ENCODE assay signal across 26 cellular contexts in genomic region chr12:52200783-52201519, GRCh38. TPM values are rescaled to one million over a fixed set of nuclear protein-coding genes. Genes with fewer than 3 reads are reported as not detected.
DNase-seq lines count a peak whose midpoint lies in the region; ATAC-seq, FAIRE-seq and TF ChIP-seq lines count a peak whose summit lies in the region.
"Had no signal": no experiment of that assay in that cellular context is flagged by ENCODE, and none has a peak within 500 bp of the region (broad histone marks: within the 10 kb centered on the region; RNA-seq: fewer than 3 reads in every experiment).

No MANE protein-coding gene starts in this region.

- no peak for TF ChIP-seq EP300 in upper lobe of left lung (IDR thresholded peaks at IDR 0.05)

- no peak for TF ChIP-seq CTCF in left ventricle myocardium inferior (IDR thresholded peaks at IDR 0.05; ENCODE audit: borderline replicate concordance)
- TF ChIP-seq CTCF in heart right ventricle (IDR thresholded peaks at IDR 0.05), result no peak
- TF ChIP-seq CTCF in brain (conservative IDR thresholded peaks at IDR 0.05), result no peak
- no peak for TF ChIP-seq CTCF in mesothelial cell of epicardium (IDR thresholded peaks at IDR 0.05; ENCODE audit: unreplicated experiment)
- no peak for TF ChIP-seq CTCF in upper lobe of left lung (IDR thresholded peaks at IDR 0.05)

- peaks cover 56% of the 10 kb centered on the region for H3K4me1 ChIP-seq in left ventricle myocardium inferior
- peaks cover 3 to 59% (median 26%) of the 10 kb centered on the region in 9 donors for H3K4me1 ChIP-seq in heart right ventricle
- H3K4me1 ChIP-seq in upper lobe of left lung, result peaks cover 38 to 64% (median 53%) of the 10 kb centered on the region in 4 donors
- H3K4me1 ChIP-seq: colonic mucosa had no signal

- no peaks in the 10 kb centered on the region for H3K9me3 ChIP-seq in left ventricle myocardium inferior (replicated peaks)
- H3K9me3 ChIP-seq in heart right ventricle, result no peaks in the 10 kb centered on the region
- H3K9me3 ChIP-seq in upper lobe of left lung, result no peaks in the 10 kb centered on the region
- H3K9me3 ChIP-seq: body of pancreas, colonic mucosa had no signal

- H3K27me3 ChIP-seq in left ventricle myocardium inferior (ENCODE audit: low read depth) (no peaks in the 10 kb centered on the region), heart right ventricle (no peaks in the 10 kb centered on the region), upper lobe of left lung (no peaks in the 10 kb centered on the region)
- H3K27me3 ChIP-seq: body of pancreas, colonic mucosa had no signal

- intact Hi-C loops in left ventricle myocardium inferior (cut with micrococcal nuclease), result no loop called here
- intact Hi-C loops in heart right ventricle (cut with DNase I), result no loop called here

- DNase-seq in left ventricle myocardium inferior, result peak; percentile 7
- DNase-seq in heart right ventricle, result no peak
- no peak for DNase-seq in mesothelial cell of epicardium (ENCODE audit: low spot score in 2 of 2, unreplicated experiment in 2 of 2)
- DNase-seq in upper lobe of left lung, result no peak
- DNase-seq in NCI-H128 (lab: John Stamatoyannopoulos, UW; ENCODE audit: unreplicated experiment), result no peak
- DNase-seq in frontal cortex (ENCODE audit: low spot score in 2 of 2), result no peak
- DNase-seq in NCI-H2171 (lab: John Stamatoyannopoulos, UW), result no peak
- DNase-seq: ACHN; activated CD4-positive, alpha-beta T cell treated with anti-CD3 and anti-CD28 coated beads for 1 hour; activated naive CD8-positive, alpha-beta T cell treated with anti-CD3 and anti-CD28 coated beads, Interleukin-2, amount 10 ng/mL, durations not matched to agents 7 days and 5 days; body of pancreas; CD4-positive, alpha-beta memory T cell; colonic mucosa; hippocampal formation; Kasumi-1; NCI-H1105 treated with DMSO at 0.1 percent for 48 hours; PC-3; retina; T-helper 9 cell had no signal

- H3K4me3 ChIP-seq in left ventricle myocardium inferior, result no peak overlapping the region
- H3K4me3 ChIP-seq in heart right ventricle, result no peak overlapping the region
- no peak overlapping the region for H3K4me3 ChIP-seq in upper lobe of left lung
- H3K4me3 ChIP-seq: body of pancreas, colonic mucosa, SK-N-MC had no signal

- WGBS in heart right ventricle, 2 donors, result 87 to 90% methylated on average over 14 to 16 of the region's 16 CpGs
- 77 to 83% methylated on average over 14 to 16 of the region's 16 CpGs for WGBS in upper lobe of left lung, 2 donors

- no peak for FAIRE-seq in frontal cortex (lab: Jason Lieb, UNC)
- FAIRE-seq: endothelial cell of umbilical vein, HTR-8/SVneo, keratinocyte, urothelium cell line had no signal

- H3K36me3 Mint-ChIP-seq in brain, result no peaks in the 10 kb centered on the region
- no peaks in the 10 kb centered on the region for H3K36me3 Mint-ChIP-seq in mesothelial cell of epicardium
- H3K36me3 Mint-ChIP-seq: activated naive CD8-positive, alpha-beta T cell treated with anti-CD3 and anti-CD28 coated beads, Interleukin-2, amount 10 ng/mL, durations not matched to agents 7 days and 5 days; CD4-positive, alpha-beta memory T cell had no signal

- H3K9me3 Mint-ChIP-seq in brain, result peaks cover 0 to 2% (median 0%) of the 10 kb centered on the region in 5 experiments
- no peaks in the 10 kb centered on the region for H3K9me3 Mint-ChIP-seq in mesothelial cell of epicardium
- H3K9me3 Mint-ChIP-seq: activated naive CD8-positive, alpha-beta T cell treated with anti-CD3 and anti-CD28 coated beads, Interleukin-2, amount 10 ng/mL, durations not matched to agents 7 days and 5 days; activated T-helper 17 cell treated with anti-CD3 and anti-CD28 coated beads, Interleukin-2, amount 50 U/mL, for 72 hours had no signal

- peaks cover 66% of the 10 kb centered on the region for H3K4me1 Mint-ChIP-seq in brain
- peaks cover 57% of the 10 kb centered on the region for H3K4me1 Mint-ChIP-seq in mesothelial cell of epicardium

- H3K27ac ChIP-seq in left ventricle myocardium inferior (replicated peaks) (no peak overlapping the region), heart right ventricle (no peak overlapping the region), upper lobe of left lung (peak overlapping the region in 2 of 4 donors; percentile 86)
- H3K27ac ChIP-seq: body of pancreas, colonic mucosa, SK-N-MC had no signal

- peaks cover 13% of the 10 kb centered on the region for H3K27me3 Mint-ChIP-seq in brain
- no peaks in the 10 kb centered on the region for H3K27me3 Mint-ChIP-seq in mesothelial cell of epicardium (ENCODE audit: low read depth)

- ATAC-seq in heart right ventricle, result no peak
- no peak for ATAC-seq in upper lobe of left lung (ENCODE audit: low FRiP score in 2 of 2)
- ATAC-seq: activated T-helper 17 cell treated with anti-CD3 and anti-CD28 coated beads, Interleukin-2, amount 50 U/mL, for 72 hours; body of pancreas; PC-3 had no signal

- H3K27ac Mint-ChIP-seq in brain (peak overlapping the region in 4 of 5 experiments; percentile 50 to 84 (median 76)), mesothelial cell of epicardium (peak overlapping the region; percentile 39)
- H3K27ac Mint-ChIP-seq: activated naive CD8-positive, alpha-beta T cell treated with anti-CD3 and anti-CD28 coated beads, Interleukin-2, amount 10 ng/mL, durations not matched to agents 7 days and 5 days; activated T-helper 17 cell treated with anti-CD3 and anti-CD28 coated beads, Interleukin-2, amount 50 U/mL, for 72 hours had no signal

- no peaks in the 10 kb centered on the region for H3K36me3 ChIP-seq in left ventricle myocardium inferior
- no peaks in the 10 kb centered on the region for H3K36me3 ChIP-seq in heart right ventricle
- no peaks in the 10 kb centered on the region for H3K36me3 ChIP-seq in upper lobe of left lung
- H3K36me3 ChIP-seq: colonic mucosa had no signal

- H3K4me3 Mint-ChIP-seq in brain (no peak overlapping the region), mesothelial cell of epicardium (no peak overlapping the region)
- H3K4me3 Mint-ChIP-seq: activated naive CD8-positive, alpha-beta T cell treated with anti-CD3 and anti-CD28 coated beads, Interleukin-2, amount 10 ng/mL, durations not matched to agents 7 days and 5 days; activated T-helper 17 cell treated with anti-CD3 and anti-CD28 coated beads, Interleukin-2, amount 50 U/mL, for 72 hours; CD4-positive, alpha-beta memory T cell had no signal

- TF ChIP-seq POLR2A in upper lobe of left lung (IDR thresholded peaks at IDR 0.05), result no peak

RNA-seq across cellular contexts. Expression of gene KRT80, which starts 9.1 kb away (rescaled TPM):
- total RNA-seq in left ventricle myocardium inferior (not detected), heart right ventricle (under 1 TPM in 9 of 10 donors, not detected in 1; 0.07 to 0.79 (median 0.16) TPM), mesothelial cell of epicardium (2.7 to 3.0 TPM (median 3.0 TPM) in 3 replicates), upper lobe of left lung (10 to 100 TPM in 2 of 6 donors, 1 to 10 TPM in 4; 2.1 to 15.2 (median 6.6) TPM), frontal cortex (not detected)
- polyA plus RNA-seq in heart right ventricle (under 1 TPM; 0.07 to 0.32 TPM), brain (ENCODE audit: insufficient read depth, low read depth, low replicate concordance) (2.0 TPM)
- total RNA-seq: activated naive CD8-positive, alpha-beta T cell treated with anti-CD3 and anti-CD28 coated beads, Interleukin-2, amount 10 ng/mL, durations not matched to agents 7 days and 5 days; activated T-helper 17 cell treated with anti-CD3 and anti-CD28 coated beads, Interleukin-2, amount 50 U/mL, for 72 hours; CD4-positive, alpha-beta memory T cell had no signal
- polyA plus RNA-seq: CD4-positive, alpha-beta memory T cell had no signal

RNA-seq across cellular contexts. Expression of gene KRT7, which starts 32.1 kb away (rescaled TPM):
- total RNA-seq in left ventricle myocardium inferior, result not detected
- 10 to 100 TPM in 1 of 10 donors, 1 to 10 TPM in 4, under 1 TPM in 2, not detected in 3; 0.59 to 10.8 (median 2.3) TPM for total RNA-seq in heart right ventricle
- polyA plus RNA-seq in heart right ventricle, result 1 to 10 TPM in 1 of 2 donors, under 1 TPM in 1; 0.88 to 1.4 TPM
- 2.1 TPM for polyA plus RNA-seq in brain (ENCODE audit: insufficient read depth, low read depth, low replicate concordance)
- total RNA-seq in mesothelial cell of epicardium, result 85.5 to 90.3 TPM (median 86.6 TPM) in 3 replicates
- total RNA-seq in upper lobe of left lung, result 1,000 to 10,000 TPM in 2 of 6 donors, 100 to 1,000 TPM in 4; 247 to 1,279 (median 821) TPM
- not detected for total RNA-seq in frontal cortex
- total RNA-seq: CD4-positive, alpha-beta memory T cell had no signal
- polyA plus RNA-seq: CD4-positive, alpha-beta memory T cell had no signal
